In genomic region chr15:50590288-50590687, GRCh38 we compare ENCODE assay signal across 10 cellular contexts. TPM values are rescaled to one million over a fixed set of nuclear protein-coding genes. Genes with fewer than 3 reads are reported as not detected.
"Had no signal": no experiment of that assay in that cellular context is flagged by ENCODE, and none has a peak within 500 bp of the region (broad histone marks: within the 10 kb centered on the region; RNA-seq: fewer than 3 reads in every experiment).

No MANE protein-coding gene starts in this region.

- H3K27ac Mint-ChIP-seq: HFFc6, IgD-negative memory B cell had no signal

- ATAC-seq: HCT116, HepG2 had no signal

- H3K9me3 Mint-ChIP-seq: HFFc6, IgD-negative memory B cell had no signal

- H3K27ac ChIP-seq: GM23248, HL-60 had no signal

- H3K4me1 Mint-ChIP-seq: IgD-negative memory B cell had no signal

- H3K4me3 ChIP-seq: GM23248, HAP-1 had no signal

- H3K4me3 Mint-ChIP-seq: HFFc6, IgD-negative memory B cell had no signal

- DNase-seq: GM23248, GOT3, H7, HFFc6 had no signal

- H3K27me3 Mint-ChIP-seq: IgD-negative memory B cell had no signal

RNA-seq across cellular contexts. Expression of gene USP50, which starts 43.8 kb away (rescaled TPM):
- total RNA-seq: GM23248, H4, H7 had no signal
- polyA plus RNA-seq: HepG2, IgD-negative memory B cell had no signal
